ENCODE assay signal across 15 cellular contexts in genomic region chr13:77513719-77514335, GRCh38. TPM values are rescaled to one million over a fixed set of nuclear protein-coding genes. Genes with fewer than 3 reads are reported as not detected.
DNase-seq lines count a peak whose midpoint lies in the region; ATAC-seq and TF ChIP-seq lines count a peak whose summit lies in the region.
"Had no signal": no experiment of that assay in that cellular context is flagged by ENCODE, and none has a peak within 500 bp of the region (broad histone marks: within the 10 kb centered on the region; RNA-seq: fewer than 3 reads in every experiment).

No MANE protein-coding gene starts in this region.

- no peak overlapping the region for H3K4me3 ChIP-seq in GM23338

- no peak overlapping the region for H3K27ac Mint-ChIP-seq in GM23338
- H3K27ac Mint-ChIP-seq in effector memory CD8-positive, alpha-beta T cell: no peak overlapping the region

- H3K9me2 ChIP-seq in GM23338 (ENCODE audit: insufficient read depth): no peaks in the 10 kb centered on the region

- no peaks in the 10 kb centered on the region for H3K4me1 ChIP-seq in GM23338 (ENCODE audit: insufficient read depth)

- no peaks in the 10 kb centered on the region for H3K36me3 Mint-ChIP-seq in GM23338 (ENCODE audit: low read depth)
- H3K36me3 Mint-ChIP-seq in effector memory CD8-positive, alpha-beta T cell (ENCODE audit: insufficient read depth): no peaks in the 10 kb centered on the region

- no peaks in the 10 kb centered on the region for H3K79me2 ChIP-seq in GM23338 (replicated peaks; ENCODE audit: insufficient read depth)

- H3K27me3 Mint-ChIP-seq in GM23338 (ENCODE audit: insufficient read depth, low read depth, poor library complexity): no peaks in the 10 kb centered on the region
- H3K27me3 Mint-ChIP-seq in effector memory CD8-positive, alpha-beta T cell: peaks cover 6 to 10% of the 10 kb centered on the region in 2 donors

- no peak overlapping the region for H3K4me3 Mint-ChIP-seq in GM23338
- no peak overlapping the region for H3K4me3 Mint-ChIP-seq in effector memory CD8-positive, alpha-beta T cell

- no peaks in the 10 kb centered on the region for H3K4me1 Mint-ChIP-seq in GM23338
- peaks cover 0 to 6% of the 10 kb centered on the region in 2 donors for H3K4me1 Mint-ChIP-seq in effector memory CD8-positive, alpha-beta T cell (ENCODE audit: low read depth in 2 of 2)

- no peaks in the 10 kb centered on the region for H3K9me3 Mint-ChIP-seq in GM23338
- H3K9me3 Mint-ChIP-seq in effector memory CD8-positive, alpha-beta T cell: no peaks in the 10 kb centered on the region

- ATAC-seq in GM19035 (IDR thresholded peaks at IDR 0.05; ENCODE audit: unreplicated experiment): peak; percentile 68
- ATAC-seq in GM23338: no peak
- ATAC-seq in HG03196 (IDR thresholded peaks at IDR 0.05; ENCODE audit: unreplicated experiment): peak; percentile 62
- ATAC-seq in effector memory CD8-positive, alpha-beta T cell (replicated peaks): no peak
- ATAC-seq: esophagus mucosa had no signal

- DNase-seq in GM23338 (ENCODE audit: low spot score): no peak
- DNase-seq in glomerular visceral epithelial cell (ENCODE audit: extremely low spot score): peak; percentile 21
- no peak for DNase-seq in DMS114 treated with DMSO at 0.1 percent for 48 hours (lab: John Stamatoyannopoulos, UW; ENCODE audit: unreplicated experiment)
- DNase-seq in effector memory CD8-positive, alpha-beta T cell: no peak
- DNase-seq in DMS53 (lab: John Stamatoyannopoulos, UW): no peak
- no peak for DNase-seq in NCI-H774 (lab: John Stamatoyannopoulos, UW)
- DNase-seq: activated CD8-positive, alpha-beta memory T cell treated with anti-CD3 and anti-CD28 coated beads, Interleukin-2, amount 50 U/mL, for 48 hours; DND-41; kidney glomerular epithelial cell; NCI-H524; stimulated activated CD4-positive, alpha-beta T cell treated with anti-CD3 and anti-CD28 coated beads, Interleukin-2, amount 100 ng/mL, for 24 hours had no signal

- H3K36me3 ChIP-seq in GM23338 (ENCODE audit: insufficient read depth): no peaks in the 10 kb centered on the region

- no peak for TF ChIP-seq CTCF in GM23338 (conservative IDR thresholded peaks at IDR 0.05; ENCODE audit: low read depth in 2 of 2)

- H3K4me2 ChIP-seq in GM23338: no peak overlapping the region

- H2AFZ ChIP-seq in GM23338: peak overlapping the region; percentile 47; the same call in 1 of the 2 replicates

- H4K20me1 ChIP-seq in GM23338 (replicated peaks; ENCODE audit: insufficient read depth): no peaks in the 10 kb centered on the region

- H3K27ac ChIP-seq in GM23338 (ENCODE audit: low read depth): no peak overlapping the region

- no peaks in the 10 kb centered on the region for H3F3A ChIP-seq in GM23338 (replicated peaks; ENCODE audit: low read depth)

- no peaks in the 10 kb centered on the region for H3K27me3 ChIP-seq in GM23338 (ENCODE audit: insufficient read depth)

TF ChIP-seq in GM23338, 12 proteins besides CTCF, POLR2A, EP300 and RAD21 (continues in another document):
- no peak for TF ChIP-seq REST (IDR thresholded peaks at IDR 0.05; ENCODE audit: unreplicated experiment)
- no peak for TF ChIP-seq STAT1 (IDR thresholded peaks at IDR 0.05; ENCODE audit: unreplicated experiment)
- TF ChIP-seq ZNF114 (CRISPR knock-in tag; IDR thresholded peaks at IDR 0.05): no peak
- no peak for TF ChIP-seq POLR2AphosphoS5 (IDR thresholded peaks at IDR 0.05; ENCODE audit: low read depth)
- no peak for TF ChIP-seq EZH2phosphoT487 (IDR thresholded peaks at IDR 0.05; ENCODE audit: unreplicated experiment)
- TF ChIP-seq EZH2 (IDR thresholded peaks at IDR 0.05; ENCODE audit: low read depth, unreplicated experiment): no peak
- TF ChIP-seq ZNF462 (CRISPR knock-in tag; IDR thresholded peaks at IDR 0.05): no peak
- TF ChIP-seq CREB1 (CRISPR knock-in tag; IDR thresholded peaks at IDR 0.05; ENCODE audit: low read depth): no peak
- TF ChIP-seq JUNB (IDR thresholded peaks at IDR 0.05; ENCODE audit: unreplicated experiment): no peak
- TF ChIP-seq ZNF331 (CRISPR knock-in tag; IDR thresholded peaks at IDR 0.05; ENCODE audit: low read depth): no peak

RNA-seq across cellular contexts. Expression of gene SCEL, which starts 21.7 kb away (rescaled TPM):
- not detected in 2 replicates for total RNA-seq in GM23338 (2014; rRNA removed; shearing (Covaris generic))
- polyA plus RNA-seq in GM23338 (2016; fragmentation: Nextera tagmentation; extraction: Ambion mirVana): not detected in 2 replicates
- total RNA-seq: LHCN-M2 had no signal

Comparison
In these comparisons a context has a peak if more than half of its experiments do, and no peak if none do; other contexts are left out.
1. ATAC-seq: peak in GM19035 (single experiment) and HG03196 (single experiment); none in GM23338 (single experiment) and effector memory CD8-positive, alpha-beta T cell (single experiment).